ENCODE assay signal across 1 cellular context in the genomic region with DNA sequence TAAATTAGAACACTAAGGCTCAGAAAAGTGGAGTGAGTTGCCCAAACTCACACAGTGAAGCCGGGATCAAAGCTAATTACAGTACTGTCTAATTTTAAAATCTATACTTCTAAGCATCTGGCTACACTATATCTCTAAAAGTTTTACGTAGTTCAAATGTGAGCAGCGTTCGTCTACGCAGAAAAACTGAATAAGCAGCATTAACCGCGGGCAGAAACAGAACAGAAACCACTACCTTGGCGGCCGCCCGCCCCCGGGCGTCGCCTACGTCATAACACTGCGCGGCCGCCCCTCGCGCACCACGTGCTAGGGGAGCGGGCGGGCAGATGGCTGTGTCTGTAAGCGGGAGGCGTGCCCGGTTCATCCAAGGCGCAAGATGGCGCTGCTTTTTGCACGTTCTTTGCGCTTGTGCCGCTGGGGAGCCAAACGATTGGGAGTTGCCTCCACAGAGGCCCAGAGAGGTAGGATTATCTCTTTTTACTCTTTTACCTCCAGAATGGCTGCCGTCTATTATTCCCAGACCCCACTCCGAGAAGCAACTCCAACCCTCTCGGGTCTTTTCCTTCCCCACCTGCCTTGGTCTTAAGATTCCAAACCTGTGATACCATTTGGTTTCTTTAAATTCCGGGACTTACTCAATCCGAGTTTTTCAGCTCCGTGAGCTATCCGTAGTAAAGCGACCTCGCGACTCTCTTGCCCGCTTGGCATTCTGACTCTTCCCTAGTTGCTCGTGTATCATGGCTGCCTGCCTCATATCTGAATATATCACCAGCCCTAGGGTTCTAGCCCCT.
TF ChIP-seq lines count a peak whose summit lies in the region.

SPRYD4 (plus strand) TSS at position 363 of the 791 bp plus-strand sequence; CDS start at position 377, 14 bp downstream.

TF ChIP-seq in HepG2, 621 proteins besides CTCF, POLR2A, EP300 and RAD21 (continued from another document and continues in another):
- TF ChIP-seq AFF4 (CRISPR knock-in tag; IDR thresholded peaks at IDR 0.05) (no peak), UBTF (CRISPR knock-in tag; IDR thresholded peaks at IDR 0.05) (peak; percentile 48; the same call in 1 of the 2 replicates), KLF15 (CRISPR knock-in tag; IDR thresholded peaks at IDR 0.05; ENCODE audit: borderline replicate concordance) (no peak; the same call in 1 of the 2 replicates), GTF3A (CRISPR knock-in tag; conservative IDR thresholded peaks at IDR 0.05) (0 out of 2 replicates have a peak, but pooled peaks have one; percentile 13), RARA (CRISPR knock-in tag; IDR thresholded peaks at IDR 0.05) (peak; percentile 64), FOSL2 (CRISPR knock-in tag; IDR thresholded peaks at IDR 0.05) (peak; percentile 62), RXRB (CRISPR knock-in tag; IDR thresholded peaks at IDR 0.05; ENCODE audit: borderline replicate concordance) (peak; percentile 63), ZNF879 (CRISPR knock-in tag; IDR thresholded peaks at IDR 0.05) (0 out of 2 replicates have a peak, but pooled peaks have one; percentile 40)
- TF ChIP-seq, protein P1, sequence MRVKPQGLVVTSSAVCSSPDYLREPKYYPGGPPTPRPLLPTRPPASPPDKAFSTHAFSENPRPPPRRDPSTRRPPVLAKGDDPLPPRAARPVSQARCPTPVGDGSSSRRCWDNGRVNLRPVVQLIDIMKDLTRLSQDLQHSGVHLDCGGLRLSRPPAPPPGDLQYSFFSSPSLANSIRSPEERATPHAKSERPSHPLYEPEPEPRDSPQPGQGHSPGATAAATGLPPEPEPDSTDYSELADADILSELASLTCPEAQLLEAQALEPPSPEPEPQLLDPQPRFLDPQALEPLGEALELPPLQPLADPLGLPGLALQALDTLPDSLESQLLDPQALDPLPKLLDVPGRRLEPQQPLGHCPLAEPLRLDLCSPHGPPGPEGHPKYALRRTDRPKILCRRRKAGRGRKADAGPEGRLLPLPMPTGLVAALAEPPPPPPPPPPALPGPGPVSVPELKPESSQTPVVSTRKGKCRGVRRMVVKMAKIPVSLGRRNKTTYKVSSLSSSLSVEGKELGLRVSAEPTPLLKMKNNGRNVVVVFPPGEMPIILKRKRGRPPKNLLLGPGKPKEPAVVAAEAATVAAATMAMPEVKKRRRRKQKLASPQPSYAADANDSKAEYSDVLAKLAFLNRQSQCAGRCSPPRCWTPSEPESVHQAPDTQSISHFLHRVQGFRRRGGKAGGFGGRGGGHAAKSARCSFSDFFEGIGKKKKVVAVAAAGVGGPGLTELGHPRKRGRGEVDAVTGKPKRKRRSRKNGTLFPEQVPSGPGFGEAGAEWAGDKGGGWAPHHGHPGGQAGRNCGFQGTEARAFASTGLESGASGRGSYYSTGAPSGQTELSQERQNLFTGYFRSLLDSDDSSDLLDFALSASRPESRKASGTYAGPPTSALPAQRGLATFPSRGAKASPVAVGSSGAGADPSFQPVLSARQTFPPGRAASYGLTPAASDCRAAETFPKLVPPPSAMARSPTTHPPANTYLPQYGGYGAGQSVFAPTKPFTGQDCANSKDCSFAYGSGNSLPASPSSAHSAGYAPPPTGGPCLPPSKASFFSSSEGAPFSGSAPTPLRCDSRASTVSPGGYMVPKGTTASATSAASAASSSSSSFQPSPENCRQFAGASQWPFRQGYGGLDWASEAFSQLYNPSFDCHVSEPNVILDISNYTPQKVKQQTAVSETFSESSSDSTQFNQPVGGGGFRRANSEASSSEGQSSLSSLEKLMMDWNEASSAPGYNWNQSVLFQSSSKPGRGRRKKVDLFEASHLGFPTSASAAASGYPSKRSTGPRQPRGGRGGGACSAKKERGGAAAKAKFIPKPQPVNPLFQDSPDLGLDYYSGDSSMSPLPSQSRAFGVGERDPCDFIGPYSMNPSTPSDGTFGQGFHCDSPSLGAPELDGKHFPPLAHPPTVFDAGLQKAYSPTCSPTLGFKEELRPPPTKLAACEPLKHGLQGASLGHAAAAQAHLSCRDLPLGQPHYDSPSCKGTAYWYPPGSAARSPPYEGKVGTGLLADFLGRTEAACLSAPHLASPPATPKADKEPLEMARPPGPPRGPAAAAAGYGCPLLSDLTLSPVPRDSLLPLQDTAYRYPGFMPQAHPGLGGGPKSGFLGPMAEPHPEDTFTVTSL (CRISPR knock-in tag; IDR thresholded peaks at IDR 0.05; ENCODE audit: borderline replicate concordance): 0 out of 2 replicates have a peak, but pooled peaks have one; percentile 61
- TF ChIP-seq, protein P2, sequence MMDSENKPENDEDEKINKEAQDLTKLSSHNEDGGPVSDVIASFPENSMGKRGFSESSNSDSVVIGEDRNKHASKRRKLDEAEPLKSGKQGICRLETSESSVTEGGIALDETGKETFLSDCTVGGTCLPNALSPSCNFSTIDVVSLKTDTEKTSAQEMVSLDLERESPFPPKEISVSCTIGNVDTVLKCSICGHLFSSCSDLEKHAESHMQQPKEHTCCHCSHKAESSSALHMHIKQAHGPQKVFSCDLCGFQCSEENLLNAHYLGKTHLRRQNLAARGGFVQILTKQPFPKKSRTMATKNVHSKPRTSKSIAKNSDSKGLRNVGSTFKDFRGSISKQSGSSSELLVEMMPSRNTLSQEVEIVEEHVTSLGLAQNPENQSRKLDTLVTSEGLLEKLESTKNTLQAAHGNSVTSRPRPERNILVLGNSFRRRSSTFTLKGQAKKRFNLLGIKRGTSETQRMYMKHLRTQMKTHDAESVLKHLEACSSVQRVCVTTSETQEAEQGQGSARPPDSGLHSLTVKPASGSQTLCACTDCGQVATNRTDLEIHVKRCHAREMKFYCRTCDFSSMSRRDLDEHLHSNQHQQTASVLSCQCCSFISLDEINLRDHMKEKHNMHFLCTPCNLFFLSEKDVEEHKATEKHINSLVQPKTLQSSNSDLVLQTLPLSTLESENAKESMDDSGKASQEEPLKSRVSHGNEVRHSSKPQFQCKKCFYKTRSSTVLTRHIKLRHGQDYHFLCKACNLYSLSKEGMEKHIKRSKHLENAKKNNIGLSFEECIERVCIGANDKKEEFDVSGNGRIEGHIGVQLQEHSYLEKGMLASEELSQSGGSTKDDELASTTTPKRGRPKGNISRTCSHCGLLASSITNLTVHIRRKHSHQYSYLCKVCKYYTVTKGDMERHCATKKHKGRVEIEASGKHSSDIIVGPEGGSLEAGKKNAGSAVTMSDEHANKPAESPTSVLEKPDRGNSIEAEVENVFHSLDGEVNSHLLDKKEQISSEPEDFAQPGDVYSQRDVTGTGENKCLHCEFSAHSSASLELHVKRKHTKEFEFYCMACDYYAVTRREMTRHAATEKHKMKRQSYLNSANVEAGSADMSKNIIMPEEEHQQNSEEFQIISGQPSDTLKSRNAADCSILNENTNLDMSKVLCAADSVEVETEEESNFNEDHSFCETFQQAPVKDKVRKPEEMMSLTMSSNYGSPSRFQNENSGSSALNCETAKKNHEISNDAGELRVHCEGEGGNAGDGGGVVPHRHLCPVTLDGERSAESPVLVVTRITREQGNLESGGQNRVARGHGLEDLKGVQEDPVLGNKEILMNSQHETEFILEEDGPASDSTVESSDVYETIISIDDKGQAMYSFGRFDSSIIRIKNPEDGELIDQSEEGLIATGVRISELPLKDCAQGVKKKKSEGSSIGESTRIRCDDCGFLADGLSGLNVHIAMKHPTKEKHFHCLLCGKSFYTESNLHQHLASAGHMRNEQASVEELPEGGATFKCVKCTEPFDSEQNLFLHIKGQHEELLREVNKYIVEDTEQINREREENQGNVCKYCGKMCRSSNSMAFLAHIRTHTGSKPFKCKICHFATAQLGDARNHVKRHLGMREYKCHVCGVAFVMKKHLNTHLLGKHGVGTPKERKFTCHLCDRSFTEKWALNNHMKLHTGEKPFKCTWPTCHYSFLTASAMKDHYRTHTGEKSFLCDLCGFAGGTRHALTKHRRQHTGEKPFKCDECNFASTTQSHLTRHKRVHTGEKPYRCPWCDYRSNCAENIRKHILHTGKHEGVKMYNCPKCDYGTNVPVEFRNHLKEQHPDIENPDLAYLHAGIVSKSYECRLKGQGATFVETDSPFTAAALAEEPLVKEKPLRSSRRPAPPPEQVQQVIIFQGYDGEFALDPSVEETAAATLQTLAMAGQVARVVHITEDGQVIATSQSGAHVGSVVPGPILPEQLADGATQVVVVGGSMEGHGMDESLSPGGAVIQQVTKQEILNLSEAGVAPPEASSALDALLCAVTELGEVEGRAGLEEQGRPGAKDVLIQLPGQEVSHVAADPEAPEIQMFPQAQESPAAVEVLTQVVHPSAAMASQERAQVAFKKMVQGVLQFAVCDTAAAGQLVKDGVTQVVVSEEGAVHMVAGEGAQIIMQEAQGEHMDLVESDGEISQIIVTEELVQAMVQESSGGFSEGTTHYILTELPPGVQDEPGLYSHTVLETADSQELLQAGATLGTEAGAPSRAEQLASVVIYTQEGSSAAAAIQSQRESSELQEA (CRISPR knock-in tag; IDR thresholded peaks at IDR 0.05; ENCODE audit: not compliant biosample characterization): no peak
- TF ChIP-seq, protein P3, sequence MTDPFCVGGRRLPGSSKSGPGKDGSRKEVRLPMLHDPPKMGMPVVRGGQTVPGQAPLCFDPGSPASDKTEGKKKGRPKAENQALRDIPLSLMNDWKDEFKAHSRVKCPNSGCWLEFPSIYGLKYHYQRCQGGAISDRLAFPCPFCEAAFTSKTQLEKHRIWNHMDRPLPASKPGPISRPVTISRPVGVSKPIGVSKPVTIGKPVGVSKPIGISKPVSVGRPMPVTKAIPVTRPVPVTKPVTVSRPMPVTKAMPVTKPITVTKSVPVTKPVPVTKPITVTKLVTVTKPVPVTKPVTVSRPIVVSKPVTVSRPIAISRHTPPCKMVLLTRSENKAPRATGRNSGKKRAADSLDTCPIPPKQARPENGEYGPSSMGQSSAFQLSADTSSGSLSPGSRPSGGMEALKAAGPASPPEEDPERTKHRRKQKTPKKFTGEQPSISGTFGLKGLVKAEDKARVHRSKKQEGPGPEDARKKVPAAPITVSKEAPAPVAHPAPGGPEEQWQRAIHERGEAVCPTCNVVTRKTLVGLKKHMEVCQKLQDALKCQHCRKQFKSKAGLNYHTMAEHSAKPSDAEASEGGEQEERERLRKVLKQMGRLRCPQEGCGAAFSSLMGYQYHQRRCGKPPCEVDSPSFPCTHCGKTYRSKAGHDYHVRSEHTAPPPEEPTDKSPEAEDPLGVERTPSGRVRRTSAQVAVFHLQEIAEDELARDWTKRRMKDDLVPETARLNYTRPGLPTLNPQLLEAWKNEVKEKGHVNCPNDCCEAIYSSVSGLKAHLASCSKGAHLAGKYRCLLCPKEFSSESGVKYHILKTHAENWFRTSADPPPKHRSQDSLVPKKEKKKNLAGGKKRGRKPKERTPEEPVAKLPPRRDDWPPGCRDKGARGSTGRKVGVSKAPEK (CRISPR knock-in tag; IDR thresholded peaks at IDR 0.05; ENCODE audit: borderline replicate concordance): no peak
